8 cellular contexts compared by ENCODE assay signal in genomic region chr11:66857234-66857926, GRCh38. TPM values are rescaled to one million over a fixed set of nuclear protein-coding genes. Genes with fewer than 3 reads are reported as not detected.
A peak's percentile ranks its signal among the peaks of the same experiment; 100 is the strongest.
DNase-seq lines count a peak whose midpoint lies in the region; ATAC-seq and TF ChIP-seq lines count a peak whose summit lies in the region.

No MANE protein-coding gene starts in this region.

- POLR2A ChIA-PET in AG04450 (lab: Yijun Ruan, JAX) (no interaction called here), WTC11 (lab: Charles Lee) (interaction anchor here (0.5 to 2.6 kb wide), 2 partner anchors 15 to 1284 kb away, joined by 3 to 17 read pairs; partner anchors contain the start of gene RCE1)

- H3K9me3 Mint-ChIP-seq in WTC11 = no peaks in the 10 kb centered on the region

- peaks cover 6% of the 10 kb centered on the region; the same call in 1 of the 2 replicates for H3K9me3 ChIP-seq in AG04450 (ENCODE audit: control insufficient read depth, insufficient read depth, low read length)
- H3K9me3 ChIP-seq in tibial artery = no peaks in the 10 kb centered on the region

- peak overlapping the region; percentile 73 for H3K4me3 Mint-ChIP-seq in WTC11

- H3K27me3 ChIP-seq in AG04450 (ENCODE audit: control insufficient read depth, insufficient read depth, low read length) = no peaks in the 10 kb centered on the region
- H3K27me3 ChIP-seq in tibial artery = no peaks in the 10 kb centered on the region

- no peak overlapping the region for H3K27ac ChIP-seq in AG04450 (ENCODE audit: low read depth, low read length)
- peak overlapping the region; percentile 86 to 99 for H3K27ac ChIP-seq in tibial artery

- no peak for DNase-seq in AG04450 (ENCODE audit: low read depth, low spot score)
- DNase-seq in WTC11 (ENCODE audit: low spot score) = no peak
- peak; percentile 70 for DNase-seq in iPS-NIHi7 (ENCODE audit: extremely low spot score)
- DNase-seq in tibial artery = no peak
- no peak for DNase-seq in DMS79 treated with DMSO at 0.1 percent for 48 hours (lab: John Stamatoyannopoulos, UW)

- H3K4me1 Mint-ChIP-seq in WTC11 = peaks cover 13% of the 10 kb centered on the region

- CTCF ChIA-PET in AG04450 (lab: Charles Lee) = no interaction called here
- CTCF ChIA-PET in WTC11 (lab: Charles Lee) = interaction anchor here (1.0 to 1.6 kb wide), 3 partner anchors 12 to 119 kb away, joined by 3 to 8 read pairs (median 5); no protein-coding TSS in a partner anchor

- peak overlapping the region; percentile 19; the same call in 1 of the 2 replicates for H3K27ac Mint-ChIP-seq in WTC11

- peaks cover 0 to 52% (median 0%) of the 10 kb centered on the region in 3 donors for H3K36me3 ChIP-seq in tibial artery

- ATAC-seq in GM21381 (IDR thresholded peaks at IDR 0.05; ENCODE audit: unreplicated experiment) (peak; percentile 3), WTC11 (no peak; the same call in 1 of the 2 replicates), HG02970 (IDR thresholded peaks at IDR 0.05; ENCODE audit: low FRiP score, unreplicated experiment) (no peak), HG03565 (IDR thresholded peaks at IDR 0.05; ENCODE audit: unreplicated experiment) (no peak)

- no peaks in the 10 kb centered on the region for H3K27me3 Mint-ChIP-seq in WTC11 (ENCODE audit: low read depth)

- peaks cover 4 to 14% (median 6%) of the 10 kb centered on the region in 4 donors for H3K4me1 ChIP-seq in tibial artery

- no peaks in the 10 kb centered on the region for H3K36me3 Mint-ChIP-seq in WTC11

- H3K4me3 ChIP-seq in AG04450 (ENCODE audit: low read depth, low read length) (peak overlapping the region; percentile 74), tibial artery (peak overlapping the region; percentile 70 to 73)

- no peak for TF ChIP-seq CTCF in AG04450 (IDR thresholded peaks at IDR 0.05; ENCODE audit: low read depth, low read length)
- no peak for TF ChIP-seq CTCF in WTC11 (IDR thresholded peaks at IDR 0.05)
- TF ChIP-seq CTCF in tibial artery (IDR thresholded peaks at IDR 0.05) = no peak

- intact Hi-C loops in tibial artery (cut with DNase I; ENCODE audit: low total_unique reads) = loop anchor here (10.0 kb wide), 1 partner anchor 97 kb away; the partner anchor contains the start of gene PC

TF ChIP-seq in WTC11, 78 proteins besides CTCF, POLR2A, EP300 and RAD21:
- TF ChIP-seq ESRRA (CRISPR knock-in tag; IDR thresholded peaks at IDR 0.05; ENCODE audit: borderline replicate concordance) = no peak
- TF ChIP-seq ZNF532 (CRISPR knock-in tag; IDR thresholded peaks at IDR 0.05; ENCODE audit: borderline replicate concordance) = no peak
- TF ChIP-seq MAX (CRISPR knock-in tag; IDR thresholded peaks at IDR 0.05) = 0 out of 2 replicates have a peak, but pooled peaks have one; percentile 16
TF ChIP-seq in WTC11: peak in this region for 1.

RNA-seq across cellular contexts. Expression of gene LRFN4, which starts 0.5 kb away (rescaled TPM):
- polyA plus RNA-seq in AG04450 (2011; rRNA removed) = 5.5 and 9.7 TPM in 2 replicates
- polyA minus RNA-seq in AG04450 (2011; rRNA and poly(A)+ RNA removed) = 2.1 and 4.0 TPM in 2 replicates
- total RNA-seq in WTC11 (2021) = 62.7 to 70.3 TPM (median 68.0 TPM) in 3 replicates

RNA-seq across cellular contexts. Expression of gene RCE1, which starts 14.1 kb away (rescaled TPM):
- 9.2 and 11.4 TPM in 2 replicates for polyA plus RNA-seq in AG04450 (2011; rRNA removed)
- polyA minus RNA-seq in AG04450 (2011; rRNA and poly(A)+ RNA removed) = 8.6 and 14.1 TPM in 2 replicates
- total RNA-seq in WTC11 (2021) = 34.5 to 36.9 TPM (median 34.6 TPM) in 3 replicates
